Comparison of ENCODE assay signal across 21 cellular contexts in the genomic region with DNA sequence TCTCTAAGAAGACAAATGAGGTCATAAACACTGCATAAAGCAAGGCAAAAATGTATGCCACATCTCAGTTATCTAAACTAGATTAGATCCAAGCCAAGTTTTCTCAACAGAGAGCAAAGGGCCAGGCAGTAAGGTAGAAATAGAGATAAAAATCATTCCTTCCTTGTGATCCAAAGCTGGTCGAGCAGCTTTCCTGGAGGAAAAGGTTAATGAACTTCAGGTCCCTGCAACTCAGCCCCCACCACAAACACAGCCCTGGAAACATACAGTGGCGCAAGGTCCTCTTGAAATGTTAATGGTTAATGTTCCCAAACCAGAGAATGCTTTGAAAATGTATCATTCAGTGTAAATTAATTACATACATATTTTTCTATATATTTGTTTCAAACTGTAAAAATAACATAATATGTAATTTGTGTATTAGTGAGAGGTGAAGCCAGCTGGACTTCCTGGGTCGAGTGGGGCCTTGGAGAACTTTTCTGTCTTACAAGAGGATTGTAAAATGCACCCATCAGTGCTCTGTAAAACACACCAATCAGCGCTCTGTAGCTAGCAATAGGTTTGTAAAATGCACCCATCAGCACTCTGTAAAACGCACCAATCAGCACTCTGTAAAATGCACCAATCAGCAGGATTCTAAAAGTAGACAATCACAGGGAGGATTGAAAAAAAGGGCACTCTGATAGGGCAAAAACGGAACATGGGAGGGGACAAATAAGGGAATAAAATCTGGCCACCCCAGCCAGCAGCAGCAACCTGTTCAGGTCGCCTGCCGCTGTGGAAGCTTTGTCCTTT. TPM values are rescaled to one million over a fixed set of nuclear protein-coding genes. Genes with fewer than 3 reads are reported as not detected.
DNase-seq lines count a peak whose midpoint lies in the region; ATAC-seq and TF ChIP-seq lines count a peak whose summit lies in the region.
"Had no signal": no experiment of that assay in that cellular context is flagged by ENCODE, and none has a peak within 500 bp of the region (broad histone marks: within the 10 kb centered on the region; RNA-seq: fewer than 3 reads in every experiment).

No MANE protein-coding gene starts in this region.

- no TSS peak for BruUV-seq in MCF 10A (replicated peaks; lab: Mats Ljungman, UMichigan)

- intact Hi-C loops in right cardiac atrium (cut with DNase I) (no loop called here), Right ventricle myocardium inferior (cut with DNase I) (no loop called here), mucosa of descending colon (cut with DNase I, micrococcal nuclease) (no loop called here), MCF 10A (cut with micrococcal nuclease) (no loop called here)

- no peak for ATAC-seq in right cardiac atrium
- ATAC-seq in Right ventricle myocardium inferior, result no peak
- peak; percentile 62 for ATAC-seq in mucosa of descending colon
- no peak for ATAC-seq in HG03025 (IDR thresholded peaks at IDR 0.05; ENCODE audit: low FRiP score, unreplicated experiment)
- no peak for ATAC-seq in GM18520 (IDR thresholded peaks at IDR 0.05; ENCODE audit: unreplicated experiment)

- H3K4me1 Mint-ChIP-seq in endothelial cell (ENCODE audit: unreplicated experiment), result peaks cover 39% of the 10 kb centered on the region
- H3K4me1 Mint-ChIP-seq in MCF 10A (ENCODE audit: insufficient read depth, unreplicated experiment), result peaks cover 6% of the 10 kb centered on the region

- no peaks in the 10 kb centered on the region for H3K36me3 ChIP-seq in mucosa of descending colon (ENCODE audit: low read depth)

- peaks cover 9% of the 10 kb centered on the region for H3K4me1 ChIP-seq in right cardiac atrium (ENCODE audit: control insufficient read depth, insufficient read depth, low read length)
- H3K4me1 ChIP-seq in mucosa of descending colon (ENCODE audit: low read depth), result peaks cover 6% of the 10 kb centered on the region

- DNase-seq in right cardiac atrium (no peak), Right ventricle myocardium inferior (ENCODE audit: missing footprints) (no peak), endothelial cell (ENCODE audit: low spot score) (no peak), mucosa of descending colon (no peak), MCF 10A (ENCODE audit: unreplicated experiment) (no peak), NCI-H2227 (lab: John Stamatoyannopoulos, UW; ENCODE audit: unreplicated experiment) (no peak)
- DNase-seq: 8988T; COR-L47; GF-D8; Kasumi-1; NCI-H1105 treated with DMSO at 0.1 percent for 48 hours; NCI-H187; NCI-H345; NK-92 treated with Interleukin-12 subunit alpha and Interleukin-12 subunit beta, amount 100 ng/mL, for 24 hours; SIG-M5 had no signal

- H3K27me3 ChIP-seq in right cardiac atrium (ENCODE audit: control insufficient read depth, insufficient read depth), result no peaks in the 10 kb centered on the region

- H3K27me3 Mint-ChIP-seq in endothelial cell (ENCODE audit: unreplicated experiment) (peaks cover 2% of the 10 kb centered on the region), MCF 10A (ENCODE audit: insufficient read depth, unreplicated experiment) (no peaks in the 10 kb centered on the region)

- H3K27ac Mint-ChIP-seq in endothelial cell (ENCODE audit: unreplicated experiment), result peak overlapping the region; percentile 68
- no peak overlapping the region for H3K27ac Mint-ChIP-seq in MCF 10A (ENCODE audit: low read depth, unreplicated experiment)

- H3K4me3 ChIP-seq in right cardiac atrium (ENCODE audit: low read length), result no peak overlapping the region
- no peak overlapping the region for H3K4me3 ChIP-seq in mucosa of descending colon

- H3K36me3 Mint-ChIP-seq in endothelial cell (ENCODE audit: low read depth, unreplicated experiment), result peaks cover 7% of the 10 kb centered on the region
- peaks cover 17% of the 10 kb centered on the region for H3K36me3 Mint-ChIP-seq in MCF 10A (ENCODE audit: insufficient read depth, unreplicated experiment)

- CTCF ChIA-PET in MCF 10A (lab: Yijun Ruan, JAX), result interaction anchor here (1.0 to 1.2 kb wide), 2 partner anchors 12 to 41 kb away, joined by 3 read pairs; no protein-coding TSS in a partner anchor

- H3K9me3 Mint-ChIP-seq in endothelial cell (ENCODE audit: unreplicated experiment), result no peaks in the 10 kb centered on the region
- H3K9me3 Mint-ChIP-seq in MCF 10A (ENCODE audit: unreplicated experiment), result no peaks in the 10 kb centered on the region

- 86% methylated on average over 8 of the region's 8 CpGs for WGBS in right cardiac atrium

- H3K4me3 Mint-ChIP-seq in endothelial cell (ENCODE audit: unreplicated experiment), result peak overlapping the region; percentile 47
- no peak overlapping the region for H3K4me3 Mint-ChIP-seq in MCF 10A (ENCODE audit: unreplicated experiment)
- H3K4me3 Mint-ChIP-seq: CD14-positive monocyte had no signal

- peak overlapping the region; percentile 37 for H3K27ac ChIP-seq in right cardiac atrium (ENCODE audit: low read length)

- POLR2A ChIA-PET in MCF 10A (lab: Yijun Ruan, JAX), result interaction anchor here (1.0 kb wide), 1 partner anchor 12 kb away, joined by 3 read pairs; no protein-coding TSS in a partner anchor

- no peak for TF ChIP-seq CTCF in endothelial cell (IDR thresholded peaks at IDR 0.05; ENCODE audit: unreplicated experiment)
- TF ChIP-seq CTCF in mucosa of descending colon (IDR thresholded peaks at IDR 0.05), result no peak
- TF ChIP-seq CTCF in MCF 10A (IDR thresholded peaks at IDR 0.05; ENCODE audit: unreplicated experiment), result no peak

- no peaks in the 10 kb centered on the region for H3K9me3 ChIP-seq in right cardiac atrium (ENCODE audit: control insufficient read depth, low read length)
- no peaks in the 10 kb centered on the region for H3K9me3 ChIP-seq in mucosa of descending colon

RNA-seq across cellular contexts. Expression of a gene that starts 17.1 kb away (rescaled TPM):
- total RNA-seq in right cardiac atrium, result 1 to 10 TPM; 6.5 to 7.6 (median 6.7) TPM
- polyA plus RNA-seq in right cardiac atrium, result 7.8 TPM
- total RNA-seq in Right ventricle myocardium inferior, result 4.8 TPM
- total RNA-seq in endothelial cell (ENCODE audit: unreplicated experiment), result 14.5 TPM
- 10 to 100 TPM in 1 of 3 donors, 1 to 10 TPM in 2; 3.8 to 12.8 (median 7.3) TPM for total RNA-seq in mucosa of descending colon
- total RNA-seq in MCF 10A (2022), result 13.4 and 14.3 TPM in 2 replicates

RNA-seq across cellular contexts. Expression of a gene that starts 31.0 kb away (rescaled TPM):
- total RNA-seq in right cardiac atrium (10 to 100 TPM in 3 of 4 donors, 1 to 10 TPM in 1; 9.4 to 17.8 (median 14.0) TPM), Right ventricle myocardium inferior (9.5 TPM), endothelial cell (ENCODE audit: unreplicated experiment) (118 TPM), mucosa of descending colon (10 to 100 TPM in 1 of 3 donors, 1 to 10 TPM in 2; 3.7 to 30.3 (median 6.3) TPM), MCF 10A (2022) (2.8 and 5.3 TPM in 2 replicates)
- polyA plus RNA-seq in right cardiac atrium, result 3.6 TPM

RNA-seq across cellular contexts. Expression of a gene that starts 39.1 kb away (rescaled TPM):
- under 1 TPM in 1 of 4 donors, not detected in 3; 0.15 TPM for total RNA-seq in right cardiac atrium
- polyA plus RNA-seq in right cardiac atrium, result 0.07 TPM
- total RNA-seq in Right ventricle myocardium inferior, result not detected
- total RNA-seq in endothelial cell (ENCODE audit: unreplicated experiment), result 37.0 TPM
- total RNA-seq in mucosa of descending colon, result 1 to 10 TPM in 1 of 3 donors, under 1 TPM in 2; 0.78 to 3.3 (median 0.89) TPM
- total RNA-seq in MCF 10A (2022), result not detected in 2 replicates
- total RNA-seq: H4, OCI-LY7, RPMI7951 had no signal
- polyA plus RNA-seq: CD14-positive monocyte had no signal
